Comparison of ENCODE assay signal across 20 cellular contexts in genomic region chr22:35424081-35424480, GRCh38.
"Had no signal": no experiment of that assay in that cellular context is flagged by ENCODE, and none has a peak within 500 bp of the region (broad histone marks: within the 10 kb centered on the region; RNA-seq: fewer than 3 reads in every experiment).

No MANE protein-coding gene starts in this region.

- H3K4me1 ChIP-seq: esophagus muscularis mucosa, gastrocnemius medialis, heart right ventricle, right atrium auricular region, sigmoid colon, suprapubic skin, tibial artery, upper lobe of left lung, uterus had no signal

- ATAC-seq: effector memory CD8-positive, alpha-beta T cell; gastrocnemius medialis; heart right ventricle; left lobe of liver; natural killer cell treated with Interleukin-12 subunit alpha and Interleukin-12 subunit beta and Interleukin-15 and Interleukin-18, amount 100 ng/mL, for 72 hours; stimulated activated naive CD8-positive, alpha-beta T cell treated with anti-CD3 and anti-CD28 coated beads, Interleukin-15, Interleukin-2, amounts not matched to agents 100 U/mL and 50 U/mL, for 24 hours had no signal

- H3K4me3 ChIP-seq: esophagus muscularis mucosa, gastrocnemius medialis, heart right ventricle, right atrium auricular region, sigmoid colon, skin epidermis, suprapubic skin, tibial artery, upper lobe of left lung, uterus had no signal

- H3K27me3 Mint-ChIP-seq: dendritic cell treated with granulocyte-macrophage colony-stimulating factor and Interleukin-4, amounts not matched to agents 40 ng/mL and 50 ng/mL, for 4 days; effector memory CD8-positive, alpha-beta T cell; natural killer cell treated with Interleukin-12 subunit alpha and Interleukin-12 subunit beta and Interleukin-15 and Interleukin-18, amount 100 ng/mL, for 72 hours had no signal

- H3K27ac Mint-ChIP-seq: dendritic cell treated with granulocyte-macrophage colony-stimulating factor and Interleukin-4, amounts not matched to agents 40 ng/mL and 50 ng/mL, for 4 days; natural killer cell treated with Interleukin-12 subunit alpha and Interleukin-12 subunit beta and Interleukin-15 and Interleukin-18, amount 100 ng/mL, for 72 hours had no signal

- H3K27me3 ChIP-seq: esophagus muscularis mucosa, gastrocnemius medialis, heart right ventricle, neutrophil, right atrium auricular region, sigmoid colon, suprapubic skin, tibial artery, upper lobe of left lung, uterus had no signal

- H3K27ac ChIP-seq: epithelial cell of prostate, esophagus muscularis mucosa, gastrocnemius medialis, heart right ventricle, neutrophil, right atrium auricular region, sigmoid colon, skin epidermis, suprapubic skin, tibial artery, upper lobe of left lung, uterus had no signal

- H3K4me3 Mint-ChIP-seq: dendritic cell treated with granulocyte-macrophage colony-stimulating factor and Interleukin-4, amounts not matched to agents 40 ng/mL and 50 ng/mL, for 4 days; effector memory CD8-positive, alpha-beta T cell; natural killer cell treated with Interleukin-12 subunit alpha and Interleukin-12 subunit beta and Interleukin-15 and Interleukin-18, amount 100 ng/mL, for 72 hours had no signal

- DNase-seq: effector memory CD8-positive, alpha-beta T cell; gastrocnemius medialis; heart right ventricle; hypothalamus; mammary epithelial cell; sigmoid colon; stimulated activated CD4-positive, alpha-beta T cell treated with anti-CD3 and anti-CD28 coated beads, Interleukin-2, amount 100 ng/mL, for 24 hours; stimulated activated naive CD8-positive, alpha-beta T cell treated with anti-CD3 and anti-CD28 coated beads, Interleukin-15, Interleukin-2, amounts not matched to agents 100 U/mL and 50 U/mL, for 24 hours; tibial artery; uterus had no signal

- H3K9me3 Mint-ChIP-seq: dendritic cell treated with granulocyte-macrophage colony-stimulating factor and Interleukin-4, amounts not matched to agents 40 ng/mL and 50 ng/mL, for 4 days; effector memory CD8-positive, alpha-beta T cell; natural killer cell treated with Interleukin-12 subunit alpha and Interleukin-12 subunit beta and Interleukin-15 and Interleukin-18, amount 100 ng/mL, for 72 hours had no signal

- H3K9me3 ChIP-seq: esophagus muscularis mucosa, gastrocnemius medialis, heart right ventricle, neutrophil, right atrium auricular region, sigmoid colon, suprapubic skin, tibial artery, upper lobe of left lung, uterus had no signal

- H3K36me3 ChIP-seq: uterus had no signal
